In the genomic region with DNA sequence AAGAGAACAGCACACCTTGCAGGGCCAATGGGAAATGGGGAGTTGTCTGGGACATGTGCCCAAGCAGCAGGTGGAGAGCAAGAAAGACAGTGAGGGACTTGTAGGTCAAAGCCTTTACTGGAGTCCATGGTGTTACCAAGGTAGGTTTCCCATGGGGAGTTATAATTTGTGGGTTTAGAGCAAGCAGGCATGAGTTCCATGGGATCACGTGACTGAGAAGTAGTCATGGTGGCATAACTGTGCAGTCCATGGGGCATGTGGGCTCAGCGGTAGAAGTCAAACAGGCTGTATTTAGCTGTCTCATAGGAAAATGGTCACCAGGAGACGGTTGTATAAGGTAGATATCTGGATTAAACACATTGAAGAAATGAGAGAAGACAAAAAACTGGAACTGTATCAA, we compare ENCODE assay signal across 28 cellular contexts.
"Had no signal": no experiment of that assay in that cellular context is flagged by ENCODE, and none has a peak within 500 bp of the region (broad histone marks: within the 10 kb centered on the region; RNA-seq: fewer than 3 reads in every experiment).

No MANE protein-coding gene starts in this region.

- DNase-seq: natural killer cell; occipital lobe; ovary; posterior cingulate gyrus; psoas muscle; right cardiac atrium; spleen; stimulated activated CD4-positive, alpha-beta T cell treated with anti-CD3 and anti-CD28 coated beads, Interleukin-12 subunit alpha, Interleukin-12 subunit beta, amount 100 ng/mL, for 4 hours; stimulated activated CD4-positive, alpha-beta T cell treated with anti-CD3 and anti-CD28 coated beads, Interleukin-1b, Interleukin-23, amount 100 ng/mL, for 48 hours; stimulated activated CD4-positive, alpha-beta T cell treated with anti-CD3 and anti-CD28 coated beads, Interleukin-4, amount 100 ng/mL, for 1 hour; stimulated activated CD4-positive, alpha-beta T cell treated with anti-CD3 and anti-CD28 coated beads, Interleukin-4, amount 100 ng/mL, for 4 hours; stimulated activated CD8-positive, alpha-beta memory T cell treated with anti-CD3 and anti-CD28 coated beads, Interleukin-4, amount 100 ng/mL, for 48 hours; stimulated activated naive CD4-positive, alpha-beta T cell; stimulated activated naive CD8-positive, alpha-beta T cell treated with anti-CD3 and anti-CD28 coated beads, Interleukin-15, amount 100 ng/mL, for 72 hours; stimulated activated naive CD8-positive, alpha-beta T cell treated with anti-CD3 and anti-CD28 coated beads, Interleukin-15, Interleukin-2, amounts not matched to agents 100 U/mL and 50 U/mL, for 24 hours; substantia nigra; testis; tibial artery; transverse colon; upper lobe of right lung; uterus had no signal

- H3K27ac ChIP-seq: neural progenitor cell, ovary, parathyroid adenoma, psoas muscle, skin epidermis, spleen, suprapubic skin, testis, tibial artery, transverse colon, upper lobe of right lung, uterus had no signal

- H2AFZ ChIP-seq: neural progenitor cell, parathyroid adenoma had no signal

- H3K36me3 ChIP-seq: neural progenitor cell, ovary, spleen, suprapubic skin, tibial artery, transverse colon, upper lobe of right lung, uterus had no signal

- H3K9ac ChIP-seq: neural progenitor cell, parathyroid adenoma had no signal

- H3K4me2 ChIP-seq: neural progenitor cell, smooth muscle cell had no signal

- H3K9me3 ChIP-seq: ovary, psoas muscle, suprapubic skin, testis, tibial artery, upper lobe of right lung, uterus had no signal

- ATAC-seq: natural killer cell; psoas muscle; right cardiac atrium; sciatic nerve; stimulated activated memory B cell treated with anti-CD40 and anti-IgM and Interleukin-4, amounts not matched to agents 10 μg/mL and 1 μg/mL and 100 μg/mL, for 72 hours; stimulated activated naive CD8-positive, alpha-beta T cell treated with anti-CD3 and anti-CD28 coated beads, Interleukin-15, amount 100 ng/mL, for 72 hours; stimulated activated naive CD8-positive, alpha-beta T cell treated with anti-CD3 and anti-CD28 coated beads, Interleukin-15, Interleukin-2, amounts not matched to agents 100 U/mL and 50 U/mL, for 24 hours; upper lobe of right lung had no signal

- H3K79me2 ChIP-seq: parathyroid adenoma had no signal

- H3K4me1 ChIP-seq: neural progenitor cell, parathyroid adenoma, psoas muscle, spleen, suprapubic skin, testis, tibial artery, transverse colon, upper lobe of right lung, uterus had no signal

- H3K4me3 ChIP-seq: neural progenitor cell, ovary, psoas muscle, skin epidermis, smooth muscle cell, spleen, suprapubic skin, testis, tibial artery, transverse colon, upper lobe of right lung, uterus had no signal

- H3K27me3 ChIP-seq: neural progenitor cell, spleen, suprapubic skin, testis, tibial artery, transverse colon, upper lobe of right lung, uterus had no signal
